23 cellular contexts compared by ENCODE assay signal in genomic region chr6:139336994-139337393, GRCh38. TPM values are rescaled to one million over a fixed set of nuclear protein-coding genes. Genes with fewer than 3 reads are reported as not detected.
A peak's percentile ranks its signal among the peaks of the same experiment; 100 is the strongest.
DNase-seq lines count a peak whose midpoint lies in the region; ATAC-seq and TF ChIP-seq lines count a peak whose summit lies in the region.
"Had no signal": no experiment of that assay in that cellular context is flagged by ENCODE, and none has a peak within 500 bp of the region (broad histone marks: within the 10 kb centered on the region; RNA-seq: fewer than 3 reads in every experiment).

No MANE protein-coding gene starts in this region.

- no peak for ATAC-seq in GM23338
- no peak for ATAC-seq in upper lobe of left lung (ENCODE audit: low FRiP score in 2 of 2)
- ATAC-seq: left cardiac atrium, sciatic nerve had no signal

- H3K14ac ChIP-seq in trophoblast cell (ENCODE audit: low read length) = no peak overlapping the region

- H3K23ac ChIP-seq in trophoblast cell (ENCODE audit: low read length) = no peak overlapping the region

- H3K36me3 ChIP-seq in GM23338 (ENCODE audit: insufficient read depth) = no peaks in the 10 kb centered on the region
- no peaks in the 10 kb centered on the region for H3K36me3 ChIP-seq in breast epithelium
- no peaks in the 10 kb centered on the region for H3K36me3 ChIP-seq in suprapubic skin
- H3K36me3 ChIP-seq in trophoblast cell (ENCODE audit: control insufficient read depth in 1 of 2, insufficient read depth in 2 of 2, low read length in 2 of 2) = no peaks in the 10 kb centered on the region
- no peaks in the 10 kb centered on the region for H3K36me3 ChIP-seq in upper lobe of left lung
- H3K36me3 ChIP-seq: heart right ventricle, vagina had no signal

- no peak overlapping the region for H3K18ac ChIP-seq in trophoblast cell (ENCODE audit: low read length)

- H3K79me2 ChIP-seq in GM23338 (replicated peaks; ENCODE audit: insufficient read depth) (no peaks in the 10 kb centered on the region), trophoblast cell (ENCODE audit: control insufficient read depth, insufficient read depth, low read length, poor library complexity) (no peaks in the 10 kb centered on the region)

- no peak overlapping the region for H2BK120ac ChIP-seq in trophoblast cell (ENCODE audit: insufficient read depth, low read length, poor library complexity)

- H3K27me3 Mint-ChIP-seq in GM23338 (ENCODE audit: insufficient read depth, low read depth, poor library complexity) (peaks cover 4% of the 10 kb centered on the region), chondrocyte (ENCODE audit: low read depth) (no peaks in the 10 kb centered on the region)
- H3K27me3 Mint-ChIP-seq: activated CD4-positive, alpha-beta memory T cell treated with anti-CD3 and anti-CD28 coated beads for 36 hours had no signal

- no peaks in the 10 kb centered on the region for H3K79me1 ChIP-seq in trophoblast cell (ENCODE audit: low read length)

- H3F3A ChIP-seq in GM23338 (replicated peaks; ENCODE audit: low read depth) = no peaks in the 10 kb centered on the region

- H4K91ac ChIP-seq in trophoblast cell (ENCODE audit: low read depth, low read length) = no peak overlapping the region

- H3K4me3 Mint-ChIP-seq in GM23338 (no peak overlapping the region), chondrocyte (ENCODE audit: unreplicated experiment) (no peak overlapping the region)
- H3K4me3 Mint-ChIP-seq: activated CD4-positive, alpha-beta memory T cell treated with anti-CD3 and anti-CD28 coated beads for 36 hours; activated naive CD4-positive, alpha-beta T cell treated with anti-CD3 and anti-CD28 coated beads, Interleukin-2, amount 10 ng/mL, durations not matched to agents 7 days and 5 days; brain; neural crest cell had no signal

- H3K4me1 Mint-ChIP-seq in GM23338 = peaks cover 5% of the 10 kb centered on the region; the same call in 2 of the 3 replicates
- H3K4me1 Mint-ChIP-seq in chondrocyte (ENCODE audit: low read depth) = peaks cover 10% of the 10 kb centered on the region
- H3K4me1 Mint-ChIP-seq: activated naive CD4-positive, alpha-beta T cell treated with anti-CD3 and anti-CD28 coated beads, Interleukin-2, amount 10 ng/mL, durations not matched to agents 7 days and 5 days; neural crest cell had no signal

- no peaks in the 10 kb centered on the region for H4K20me1 ChIP-seq in GM23338 (replicated peaks; ENCODE audit: insufficient read depth)

- H3K27me3 ChIP-seq in GM23338 (ENCODE audit: insufficient read depth) (no peaks in the 10 kb centered on the region), breast epithelium (no peaks in the 10 kb centered on the region), suprapubic skin (no peaks in the 10 kb centered on the region), trophoblast cell (ENCODE audit: insufficient read depth, low read length) (no peaks in the 10 kb centered on the region), upper lobe of left lung (no peaks in the 10 kb centered on the region)
- H3K27me3 ChIP-seq: heart right ventricle, vagina had no signal

- no peak overlapping the region for H3K4ac ChIP-seq in trophoblast cell (ENCODE audit: low read depth, low read length)

- no peaks in the 10 kb centered on the region for H3K9me2 ChIP-seq in GM23338 (ENCODE audit: insufficient read depth)

- intact Hi-C loops in breast epithelium (cut with DNase I; ENCODE audit: low total_unique reads) = no loop called here

- H3K27ac Mint-ChIP-seq in GM23338 = no peak overlapping the region
- H3K27ac Mint-ChIP-seq in chondrocyte (ENCODE audit: unreplicated experiment) = no peak overlapping the region
- H3K27ac Mint-ChIP-seq: activated CD4-positive, alpha-beta memory T cell treated with anti-CD3 and anti-CD28 coated beads for 36 hours; activated naive CD4-positive, alpha-beta T cell treated with anti-CD3 and anti-CD28 coated beads, Interleukin-2, amount 10 ng/mL, durations not matched to agents 7 days and 5 days had no signal

- no peak overlapping the region for H3K4me2 ChIP-seq in GM23338
- no peak overlapping the region for H3K4me2 ChIP-seq in trophoblast cell (ENCODE audit: low read length)

- no peaks in the 10 kb centered on the region for H3K9me3 Mint-ChIP-seq in GM23338
- H3K9me3 Mint-ChIP-seq in chondrocyte (ENCODE audit: low read depth) = peaks cover 4% of the 10 kb centered on the region
- H3K9me3 Mint-ChIP-seq: activated CD4-positive, alpha-beta memory T cell treated with anti-CD3 and anti-CD28 coated beads for 36 hours; activated naive CD4-positive, alpha-beta T cell treated with anti-CD3 and anti-CD28 coated beads, Interleukin-2, amount 10 ng/mL, durations not matched to agents 7 days and 5 days; neural crest cell had no signal

- H3K9ac ChIP-seq in trophoblast cell (ENCODE audit: low read length) = no peak overlapping the region

- H3K4me3 ChIP-seq in GM23338 = no peak overlapping the region
- H3K4me3 ChIP-seq in NB4 (ENCODE audit: low read depth, low read length) = no peak overlapping the region
- H3K4me3 ChIP-seq in breast epithelium = no peak overlapping the region
- no peak overlapping the region for H3K4me3 ChIP-seq in suprapubic skin
- H3K4me3 ChIP-seq in trophoblast cell (ENCODE audit: low read depth, low read length) = no peak overlapping the region
- H3K4me3 ChIP-seq in upper lobe of left lung = no peak overlapping the region
- H3K4me3 ChIP-seq: heart right ventricle, vagina had no signal

- no peak for DNase-seq in GM23338 (ENCODE audit: low spot score)
- peak; percentile 35 for DNase-seq in NB4 (ENCODE audit: low read depth)
- DNase-seq in breast epithelium (ENCODE audit: low spot score in 2 of 2) = no peak
- DNase-seq in suprapubic skin (ENCODE audit: low spot score in 2 of 2) = no peak
- no peak for DNase-seq in trophoblast cell
- no peak for DNase-seq in upper lobe of left lung
- DNase-seq in NCI-H1417 treated with DMSO at 0.1 percent for 48 hours (lab: John Stamatoyannopoulos, UW) = no peak
- no peak for DNase-seq in chondrocyte (ENCODE audit: low spot score)
- DNase-seq: activated CD4-positive, alpha-beta memory T cell treated with anti-CD3 and anti-CD28 coated beads for 36 hours; activated CD8-positive, alpha-beta memory T cell treated with anti-CD3 and anti-CD28 coated beads, Interleukin-2, amount 50 U/mL, for 48 hours; activated naive CD4-positive, alpha-beta T cell treated with anti-CD3 and anti-CD28 coated beads, Interleukin-2, amount 10 ng/mL, durations not matched to agents 7 days and 5 days; EL; NCI-H524; NK-92 treated with Interleukin-12 subunit alpha and Interleukin-12 subunit beta, amount 100 ng/mL, for 24 hours; stimulated activated CD4-positive, alpha-beta T cell treated with anti-CD3 and anti-CD28 coated beads, Interleukin-15, amount 100 ng/mL, for 24 hours; stimulated activated naive CD4-positive, alpha-beta T cell had no signal

- H2AFZ ChIP-seq in GM23338 (peak overlapping the region; percentile 25; the same call in 1 of the 2 replicates), trophoblast cell (ENCODE audit: insufficient read depth, low read length, poor library complexity) (no peak overlapping the region)

- no peak overlapping the region for H2AK5ac ChIP-seq in trophoblast cell (ENCODE audit: low read length)

- H2BK12ac ChIP-seq in trophoblast cell (ENCODE audit: low read length) = no peak overlapping the region

- no peak overlapping the region for H4K12ac ChIP-seq in trophoblast cell (ENCODE audit: low read depth, low read length)

- H4K8ac ChIP-seq in trophoblast cell (ENCODE audit: low read depth, low read length) = no peak overlapping the region

- no peak for TF ChIP-seq POLR2A in NB4 (IDR thresholded peaks at IDR 0.05; ENCODE audit: extremely low read depth, insufficient read length)
- no peak for TF ChIP-seq POLR2A in breast epithelium (IDR thresholded peaks at IDR 0.05)
- no peak for TF ChIP-seq POLR2A in suprapubic skin (IDR thresholded peaks at IDR 0.05)
- TF ChIP-seq POLR2A in upper lobe of left lung (IDR thresholded peaks at IDR 0.05) = no peak

- H3K36me3 Mint-ChIP-seq in GM23338 (ENCODE audit: low read depth) = no peaks in the 10 kb centered on the region; the same call in 2 of the 3 replicates
- no peaks in the 10 kb centered on the region for H3K36me3 Mint-ChIP-seq in chondrocyte (ENCODE audit: low read depth)
- H3K36me3 Mint-ChIP-seq: activated CD4-positive, alpha-beta memory T cell treated with anti-CD3 and anti-CD28 coated beads for 36 hours; activated naive CD4-positive, alpha-beta T cell treated with anti-CD3 and anti-CD28 coated beads, Interleukin-2, amount 10 ng/mL, durations not matched to agents 7 days and 5 days had no signal

- 58% methylated on average over 2 of the region's 2 CpGs for WGBS in suprapubic skin
- no CpG with 5 or more reads among the region's 2 CpGs for WGBS in trophoblast cell (ENCODE audit: extremely low coverage, insufficient coverage, insufficient read length)
- WGBS in upper lobe of left lung, 2 donors = 86 to 98% methylated on average over 2 of the region's 2 CpGs

- TF ChIP-seq EP300 in suprapubic skin (IDR thresholded peaks at IDR 0.05) (no peak), upper lobe of left lung (IDR thresholded peaks at IDR 0.05) (no peak)

- no peak overlapping the region for H3K27ac ChIP-seq in GM23338 (ENCODE audit: low read depth)
- peak overlapping the region; percentile 76 to 84 for H3K27ac ChIP-seq in breast epithelium
- peak overlapping the region; percentile 83 for H3K27ac ChIP-seq in suprapubic skin
- no peak overlapping the region for H3K27ac ChIP-seq in trophoblast cell (ENCODE audit: low read depth, low read length)
- peak overlapping the region in 2 of 4 donors; percentile 0 to 6 for H3K27ac ChIP-seq in upper lobe of left lung
- H3K27ac ChIP-seq: C4-2B, vagina had no signal

- no peak overlapping the region for H2BK5ac ChIP-seq in trophoblast cell (ENCODE audit: low read depth, low read length, poor library complexity)

- H3K9me3 ChIP-seq in breast epithelium (no peaks in the 10 kb centered on the region), suprapubic skin (no peaks in the 10 kb centered on the region), trophoblast cell (ENCODE audit: insufficient read depth, low read depth, low read length) (no peaks in the 10 kb centered on the region), upper lobe of left lung (no peaks in the 10 kb centered on the region)
- H3K9me3 ChIP-seq: heart right ventricle, vagina had no signal

- no peak for TF ChIP-seq CTCF in GM23338 (conservative IDR thresholded peaks at IDR 0.05; ENCODE audit: low read depth in 2 of 2)
- TF ChIP-seq CTCF in NB4 (IDR thresholded peaks at IDR 0.05; ENCODE audit: low read depth, low read length) = no peak
- TF ChIP-seq CTCF in breast epithelium (IDR thresholded peaks at IDR 0.05) = no peak
- TF ChIP-seq CTCF in suprapubic skin (IDR thresholded peaks at IDR 0.05) = no peak
- no peak for TF ChIP-seq CTCF in upper lobe of left lung (IDR thresholded peaks at IDR 0.05)
- TF ChIP-seq CTCF in chondrocyte (IDR thresholded peaks at IDR 0.05) = no peak

- H3K4me1 ChIP-seq in GM23338 (ENCODE audit: insufficient read depth) (no peaks in the 10 kb centered on the region), breast epithelium (peaks cover 0 to 4% of the 10 kb centered on the region in 2 donors), suprapubic skin (peaks cover 46% of the 10 kb centered on the region), trophoblast cell (ENCODE audit: control insufficient read depth in 1 of 2, insufficient read depth in 2 of 2, low read length in 2 of 2) (no peaks in the 10 kb centered on the region), upper lobe of left lung (peaks cover 0 to 16% (median 6%) of the 10 kb centered on the region in 4 donors)

RNA-seq across cellular contexts. Expression of gene CITED2, which starts 37.5 kb away (rescaled TPM):
- 74.4 and 76.9 TPM in 2 replicates for total RNA-seq in GM23338 (2014; rRNA removed; shearing (Covaris generic))
- polyA plus RNA-seq in GM23338 (2016; fragmentation: Nextera tagmentation; extraction: Ambion mirVana) = 24.8 and 26.6 TPM in 2 replicates
- total RNA-seq in breast epithelium (100 to 1,000 TPM; 211 to 342 (median 300) TPM), suprapubic skin (100 to 1,000 TPM; 167 to 239 (median 206) TPM), upper lobe of left lung (100 to 1,000 TPM; 103 to 364 (median 228) TPM), chondrocyte (144 to 233 TPM (median 228 TPM) in 3 replicates)
- 250 and 268 TPM in 2 replicates for polyA plus RNA-seq in trophoblast cell (2013)

RNA-seq across cellular contexts. Expression of gene TXLNB, which starts 45.2 kb away (rescaled TPM):
- 0.23 and 0.28 TPM in 2 replicates for total RNA-seq in GM23338 (2014; rRNA removed; shearing (Covaris generic))
- polyA plus RNA-seq in GM23338 (2016; fragmentation: Nextera tagmentation; extraction: Ambion mirVana) = 0.10 and 0.11 TPM in 2 replicates
- total RNA-seq in breast epithelium = 1 to 10 TPM in 2 of 3 donors, under 1 TPM in 1; 0.96 to 2.9 (median 2.5) TPM
- under 1 TPM; 0.10 to 0.59 (median 0.37) TPM for total RNA-seq in suprapubic skin
- 0.03 TPM in 2 replicates for polyA plus RNA-seq in trophoblast cell (2013)
- total RNA-seq in upper lobe of left lung = 1 to 10 TPM in 3 of 6 donors, under 1 TPM in 3; 0.52 to 4.2 (median 0.94) TPM
- 0.05 to 0.46 TPM (median 0.10 TPM) in 3 replicates for total RNA-seq in chondrocyte

Comparison
In these comparisons a context has a peak if more than half of its experiments do, and no peak if none do; other contexts are left out.
1. H3K27ac ChIP-seq: peak in breast epithelium (2 of 2) and suprapubic skin (single experiment); none in GM23338 (single experiment) and trophoblast cell (single experiment).